ENCODE assay signal across 20 cellular contexts in genomic region chr5:76305264-76305663, GRCh38.
A peak's percentile ranks its signal among the peaks of the same experiment; 100 is the strongest.
DNase-seq lines count a peak whose midpoint lies in the region; ATAC-seq and TF ChIP-seq lines count a peak whose summit lies in the region.
"Had no signal": no experiment of that assay in that cellular context is flagged by ENCODE, and none has a peak within 500 bp of the region (broad histone marks: within the 10 kb centered on the region; RNA-seq: fewer than 3 reads in every experiment).

No MANE protein-coding gene starts in this region.

- intact Hi-C loops in heart left ventricle (cut with DNase I) (no loop called here), natural killer cell (cut with micrococcal nuclease) (loop anchor here (2.0 kb wide), 1 partner anchor 20 kb away; no protein-coding TSS in a partner anchor)

- no peak overlapping the region for H2AFZ ChIP-seq in KMS-11 (ENCODE audit: low read depth)

- peak overlapping the region; percentile 89 for H3K27ac ChIP-seq in KMS-11
- peak overlapping the region in 3 of 12 donors; percentile 22 to 79 (median 33) for H3K27ac ChIP-seq in heart left ventricle
- H3K27ac ChIP-seq: psoas muscle, WERI-Rb-1 had no signal

- no peaks in the 10 kb centered on the region for H3K36me3 ChIP-seq in KMS-11 (ENCODE audit: insufficient read depth)
- no peaks in the 10 kb centered on the region for H3K36me3 ChIP-seq in heart left ventricle
- H3K36me3 ChIP-seq: WERI-Rb-1 had no signal

- no peaks in the 10 kb centered on the region for H3K79me2 ChIP-seq in KMS-11 (ENCODE audit: insufficient read depth, low read depth)

- no peak for TF ChIP-seq POLR2A in heart left ventricle (IDR thresholded peaks at IDR 0.05)

- peak in 3 of 4 donors; percentile 61 to 69 (median 65) for ATAC-seq in heart left ventricle
- ATAC-seq in natural killer cell = peak in 1 of 3 donors; percentile 43
- ATAC-seq: SK-N-SH treated with all-trans-retinoic acid at 6 μM for 48 hours had no signal

- H3K27me3 ChIP-seq in KMS-11 (ENCODE audit: insufficient read depth, low read depth) (no peaks in the 10 kb centered on the region), heart left ventricle (no peaks in the 10 kb centered on the region)

- H3K4me1 ChIP-seq in KMS-11 (ENCODE audit: low read depth, poor library complexity, severe bottlenecking) (peaks cover 91% of the 10 kb centered on the region), heart left ventricle (peaks cover 0 to 32% (median 0%) of the 10 kb centered on the region in 12 donors)
- H3K4me1 ChIP-seq: psoas muscle had no signal

- WGBS in heart left ventricle, 4 donors = 54 to 76% (median 63%) methylated on average over 2 of the region's 2 CpGs

- H3K4me3 Mint-ChIP-seq in natural killer cell = peak overlapping the region; percentile 68
- H3K4me3 Mint-ChIP-seq: B cell, IgD-negative memory B cell had no signal

- H3K9me3 Mint-ChIP-seq in natural killer cell = peaks cover 0 to 2% of the 10 kb centered on the region in 2 donors

- TF ChIP-seq CTCF in KMS-11 (conservative IDR thresholded peaks at IDR 0.05; ENCODE audit: low read depth, low read length) = no peak
- no peak for TF ChIP-seq CTCF in heart left ventricle (IDR thresholded peaks at IDR 0.05)
- TF ChIP-seq CTCF in natural killer cell (IDR thresholded peaks at IDR 0.05) = no peak

- no peak overlapping the region; the same call in 1 of the 2 replicates for H3K4me2 ChIP-seq in KMS-11

- no peaks in the 10 kb centered on the region for H3K9me3 ChIP-seq in heart left ventricle
- H3K9me3 ChIP-seq: psoas muscle had no signal

- peak; percentile 83 for DNase-seq in SKM-1 (lab: John Stamatoyannopoulos, UW; ENCODE audit: unreplicated experiment)
- DNase-seq in heart left ventricle = no peak
- DNase-seq in natural killer cell = no peak
- no peak for DNase-seq in activated naive CD4-positive, alpha-beta T cell (lab: John Stamatoyannopoulos, UW)
- DNase-seq in OCI-M2 (lab: John Stamatoyannopoulos, UW; ENCODE audit: unreplicated experiment) = no peak
- DNase-seq in activated CD4-positive, alpha-beta T cell treated with anti-CD3 and anti-CD28 coated beads, Interleukin-2, amount 50 U/mL, for 1 hour = no peak
- DNase-seq: activated CD8-positive, alpha-beta memory T cell treated with anti-CD3 and anti-CD28 coated beads for 24 hours; activated effector memory CD4-positive, alpha-beta T cell treated with Interleukin-2 at 50 U/mL for 16 hours; aorta; erythroblast; hippocampal formation; NCI-H446; psoas muscle; stimulated activated CD4-positive, alpha-beta T cell treated with anti-CD3 and anti-CD28 coated beads, Interleukin-15, amount 100 ng/mL, for 24 hours; WERI-Rb-1 had no signal

- H3K4me1 Mint-ChIP-seq in natural killer cell = peaks cover 42 to 44% of the 10 kb centered on the region in 2 donors

- no peaks in the 10 kb centered on the region for H3K27me3 Mint-ChIP-seq in natural killer cell (ENCODE audit: low read depth in 2 of 2)

- no peak overlapping the region for H3K9ac ChIP-seq in KMS-11

- no peak overlapping the region for H3K4me3 ChIP-seq in KMS-11 (IDR thresholded peaks at IDR 0.05; ENCODE audit: insufficient read depth, low read depth, low read length)
- no peak overlapping the region for H3K4me3 ChIP-seq in heart left ventricle
- H3K4me3 ChIP-seq: coronary artery, psoas muscle had no signal

- H3K27ac Mint-ChIP-seq in natural killer cell = peak overlapping the region; percentile 65 to 91
- H3K27ac Mint-ChIP-seq: B cell, IgD-negative memory B cell had no signal

- H4K20me1 ChIP-seq in KMS-11 (ENCODE audit: insufficient read depth) = no peaks in the 10 kb centered on the region

- H3K36me3 Mint-ChIP-seq in natural killer cell = no peaks in the 10 kb centered on the region
- H3K36me3 Mint-ChIP-seq: IgD-negative memory B cell had no signal
